8 cellular contexts compared by ENCODE assay signal in the genomic region with DNA sequence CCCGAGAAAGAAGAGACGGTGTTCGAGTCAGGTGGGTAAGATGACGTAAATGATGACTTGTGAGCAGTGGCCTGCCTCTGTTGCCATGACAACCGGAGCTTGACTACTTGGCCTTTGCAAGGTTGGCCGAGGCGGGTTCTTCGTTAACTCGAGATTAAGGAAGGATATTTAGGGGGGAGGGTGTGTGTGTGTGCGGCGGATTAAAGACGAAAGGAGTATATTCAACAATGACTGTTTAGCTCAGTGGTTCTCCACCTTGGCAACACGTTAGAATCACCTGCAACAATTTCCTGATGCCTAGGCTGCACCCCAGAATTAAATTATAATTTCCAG. TPM values are rescaled to one million over a fixed set of nuclear protein-coding genes. Genes with fewer than 3 reads are reported as not detected.
DNase-seq lines count a peak whose midpoint lies in the region; ATAC-seq and TF ChIP-seq lines count a peak whose summit lies in the region.

No MANE protein-coding gene starts in this region.

- intact Hi-C loops in dorsolateral prefrontal cortex (cut with DNase I): loop anchor here (1.0 to 2.0 kb wide), 2 partner anchors 68 to 69 kb away; a partner anchor contains a TSS

- H3K4me3 ChIP-seq in dorsolateral prefrontal cortex (peak overlapping the region; percentile 44 to 88 (median 75)), liver (ENCODE audit: low read depth in 1 of 3, low read length in 3 of 3) (peak overlapping the region; percentile 15 to 82 (median 42))

- TF ChIP-seq RAD21 in liver (IDR thresholded peaks at IDR 0.05): no peak

- DNase-seq in EL: peak; percentile 65
- DNase-seq in NCI-H226: peak; percentile 51
- peak; percentile 55 to 63 for DNase-seq in activated CD4-positive, alpha-beta T cell treated with anti-CD3 and anti-CD28 coated beads, Interleukin-2, amount 50 U/mL, for 4 hours
- DNase-seq in dorsolateral prefrontal cortex: peak; percentile 54 to 94 (median 86)
- DNase-seq in stimulated activated CD4-positive, alpha-beta T cell treated with anti-CD3 and anti-CD28 coated beads, Interleukin-2, amount 100 ng/mL, for 48 hours: peak; percentile 58 to 73
- DNase-seq in GOT3 (lab: John Stamatoyannopoulos, UW): no peak

- H3K27me3 ChIP-seq in dorsolateral prefrontal cortex (no peaks in the 10 kb centered on the region), liver (ENCODE audit: control insufficient read depth in 4 of 4, insufficient read depth in 4 of 4, low read length in 3 of 4) (no peaks in the 10 kb centered on the region)

- H3K36me3 ChIP-seq in liver (ENCODE audit: control insufficient read depth in 4 of 4, insufficient read depth in 3 of 4, low read depth in 1 of 4, low read length in 3 of 4): no peaks in the 10 kb centered on the region

- TF ChIP-seq CTCF in dorsolateral prefrontal cortex (IDR thresholded peaks at IDR 0.05 in 54 of 56, conservative IDR thresholded peaks at IDR 0.05 in 2 of 56; ENCODE audit: low read depth in 1 of 56, partially characterized antibody in 56 of 56) (no peak), liver (IDR thresholded peaks at IDR 0.05; ENCODE audit: low read depth, low read length, missing input control) (no peak)

- WGBS in liver: 7% methylated on average over 13 of the region's 13 CpGs

- H3K4me1 ChIP-seq in liver (ENCODE audit: control insufficient read depth in 4 of 4, insufficient read depth in 4 of 4, low read length in 3 of 4): peaks cover 1 to 8% (median 6%) of the 10 kb centered on the region in 4 donors

- H3K27ac ChIP-seq in dorsolateral prefrontal cortex (peak overlapping the region; percentile 67 to 98 (median 94)), liver (ENCODE audit: low read depth in 1 of 2, low read length in 2 of 2) (peak overlapping the region; percentile 81 to 96)

- peak overlapping the region in 1 of 2 donors; percentile 32 for H3K9ac ChIP-seq in liver (ENCODE audit: low read depth in 1 of 2, low read length in 2 of 2)

- peak; percentile 50 for ATAC-seq in HG02798 (IDR thresholded peaks at IDR 0.05; ENCODE audit: poor library complexity, unreplicated experiment)

- no peaks in the 10 kb centered on the region for H3K9me3 ChIP-seq in liver (ENCODE audit: control insufficient read depth in 4 of 4, low read length in 3 of 4)

TF ChIP-seq in liver, 16 proteins besides CTCF, POLR2A, EP300 and RAD21:
- TF ChIP-seq FOXA2 (IDR thresholded peaks at IDR 0.05) (no peak), GABPA (IDR thresholded peaks at IDR 0.05 in 1 of 2, conservative IDR thresholded peaks at IDR 0.05 in 1 of 2) (no peak), TAF1 (conservative IDR thresholded peaks at IDR 0.05) (no peak), SP1 (IDR thresholded peaks at IDR 0.05) (no peak), YY1 (IDR thresholded peaks at IDR 0.05) (no peak), EGR1 (IDR thresholded peaks at IDR 0.05; ENCODE audit: low read depth in 2 of 2) (no peak), HNF4G (IDR thresholded peaks at IDR 0.05) (no peak), FOXA1 (IDR thresholded peaks at IDR 0.05) (no peak)
- TF ChIP-seq, protein P1, sequence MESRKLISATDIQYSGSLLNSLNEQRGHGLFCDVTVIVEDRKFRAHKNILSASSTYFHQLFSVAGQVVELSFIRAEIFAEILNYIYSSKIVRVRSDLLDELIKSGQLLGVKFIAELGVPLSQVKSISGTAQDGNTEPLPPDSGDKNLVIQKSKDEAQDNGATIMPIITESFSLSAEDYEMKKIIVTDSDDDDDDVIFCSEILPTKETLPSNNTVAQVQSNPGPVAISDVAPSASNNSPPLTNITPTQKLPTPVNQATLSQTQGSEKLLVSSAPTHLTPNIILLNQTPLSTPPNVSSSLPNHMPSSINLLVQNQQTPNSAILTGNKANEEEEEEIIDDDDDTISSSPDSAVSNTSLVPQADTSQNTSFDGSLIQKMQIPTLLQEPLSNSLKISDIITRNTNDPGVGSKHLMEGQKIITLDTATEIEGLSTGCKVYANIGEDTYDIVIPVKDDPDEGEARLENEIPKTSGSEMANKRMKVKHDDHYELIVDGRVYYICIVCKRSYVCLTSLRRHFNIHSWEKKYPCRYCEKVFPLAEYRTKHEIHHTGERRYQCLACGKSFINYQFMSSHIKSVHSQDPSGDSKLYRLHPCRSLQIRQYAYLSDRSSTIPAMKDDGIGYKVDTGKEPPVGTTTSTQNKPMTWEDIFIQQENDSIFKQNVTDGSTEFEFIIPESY (IDR thresholded peaks at IDR 0.05): no peak
- TF ChIP-seq, protein P2, sequence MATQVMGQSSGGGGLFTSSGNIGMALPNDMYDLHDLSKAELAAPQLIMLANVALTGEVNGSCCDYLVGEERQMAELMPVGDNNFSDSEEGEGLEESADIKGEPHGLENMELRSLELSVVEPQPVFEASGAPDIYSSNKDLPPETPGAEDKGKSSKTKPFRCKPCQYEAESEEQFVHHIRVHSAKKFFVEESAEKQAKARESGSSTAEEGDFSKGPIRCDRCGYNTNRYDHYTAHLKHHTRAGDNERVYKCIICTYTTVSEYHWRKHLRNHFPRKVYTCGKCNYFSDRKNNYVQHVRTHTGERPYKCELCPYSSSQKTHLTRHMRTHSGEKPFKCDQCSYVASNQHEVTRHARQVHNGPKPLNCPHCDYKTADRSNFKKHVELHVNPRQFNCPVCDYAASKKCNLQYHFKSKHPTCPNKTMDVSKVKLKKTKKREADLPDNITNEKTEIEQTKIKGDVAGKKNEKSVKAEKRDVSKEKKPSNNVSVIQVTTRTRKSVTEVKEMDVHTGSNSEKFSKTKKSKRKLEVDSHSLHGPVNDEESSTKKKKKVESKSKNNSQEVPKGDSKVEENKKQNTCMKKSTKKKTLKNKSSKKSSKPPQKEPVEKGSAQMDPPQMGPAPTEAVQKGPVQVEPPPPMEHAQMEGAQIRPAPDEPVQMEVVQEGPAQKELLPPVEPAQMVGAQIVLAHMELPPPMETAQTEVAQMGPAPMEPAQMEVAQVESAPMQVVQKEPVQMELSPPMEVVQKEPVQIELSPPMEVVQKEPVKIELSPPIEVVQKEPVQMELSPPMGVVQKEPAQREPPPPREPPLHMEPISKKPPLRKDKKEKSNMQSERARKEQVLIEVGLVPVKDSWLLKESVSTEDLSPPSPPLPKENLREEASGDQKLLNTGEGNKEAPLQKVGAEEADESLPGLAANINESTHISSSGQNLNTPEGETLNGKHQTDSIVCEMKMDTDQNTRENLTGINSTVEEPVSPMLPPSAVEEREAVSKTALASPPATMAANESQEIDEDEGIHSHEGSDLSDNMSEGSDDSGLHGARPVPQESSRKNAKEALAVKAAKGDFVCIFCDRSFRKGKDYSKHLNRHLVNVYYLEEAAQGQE (IDR thresholded peaks at IDR 0.05): no peak
- TF ChIP-seq, protein P3, sequence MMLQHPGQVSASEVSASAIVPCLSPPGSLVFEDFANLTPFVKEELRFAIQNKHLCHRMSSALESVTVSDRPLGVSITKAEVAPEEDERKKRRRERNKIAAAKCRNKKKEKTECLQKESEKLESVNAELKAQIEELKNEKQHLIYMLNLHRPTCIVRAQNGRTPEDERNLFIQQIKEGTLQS (IDR thresholded peaks at IDR 0.05): no peak
- TF ChIP-seq, protein P4, sequence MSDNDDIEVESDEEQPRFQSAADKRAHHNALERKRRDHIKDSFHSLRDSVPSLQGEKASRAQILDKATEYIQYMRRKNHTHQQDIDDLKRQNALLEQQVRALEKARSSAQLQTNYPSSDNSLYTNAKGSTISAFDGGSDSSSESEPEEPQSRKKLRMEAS (IDR thresholded peaks at IDR 0.05): no peak

RNA-seq across cellular contexts. Expression of a gene that starts 0.4 kb away (rescaled TPM):
- total RNA-seq in dorsolateral prefrontal cortex: 100 to 1,000 TPM in 2 of 120 experiments, 10 to 100 TPM in 118; 48.9 to 103 (median 73.2) TPM
- 1 to 10 TPM; 4.9 to 5.6 TPM for total RNA-seq in liver
- 1 to 10 TPM; 4.4 to 5.6 TPM for polyA plus RNA-seq in liver

RNA-seq across cellular contexts. Expression of a gene that starts 41.4 kb away (rescaled TPM):
- total RNA-seq in dorsolateral prefrontal cortex (100 to 1,000 TPM in 59 of 120 experiments, 10 to 100 TPM in 61; 31.7 to 151 (median 99.5) TPM), liver (1 to 10 TPM; 1.9 to 3.2 TPM)
- under 1 TPM; 0.82 to 0.98 TPM for polyA plus RNA-seq in liver

Comparison
In these comparisons a context has a peak if more than half of its experiments do, and no peak if none do; other contexts are left out.
1. RNA of a gene that starts 0.4 kb away (total RNA-seq): 48.9 to 103 TPM in dorsolateral prefrontal cortex; 4.9 to 5.6 TPM in liver; every median in the first group is over 4 times any median in the second.
2. RNA of a gene that starts 41.4 kb away (total RNA-seq): 31.7 to 151 TPM in dorsolateral prefrontal cortex; 1.9 to 3.2 TPM in liver; every median in the first group is over 4 times any median in the second.